In the genomic region with DNA sequence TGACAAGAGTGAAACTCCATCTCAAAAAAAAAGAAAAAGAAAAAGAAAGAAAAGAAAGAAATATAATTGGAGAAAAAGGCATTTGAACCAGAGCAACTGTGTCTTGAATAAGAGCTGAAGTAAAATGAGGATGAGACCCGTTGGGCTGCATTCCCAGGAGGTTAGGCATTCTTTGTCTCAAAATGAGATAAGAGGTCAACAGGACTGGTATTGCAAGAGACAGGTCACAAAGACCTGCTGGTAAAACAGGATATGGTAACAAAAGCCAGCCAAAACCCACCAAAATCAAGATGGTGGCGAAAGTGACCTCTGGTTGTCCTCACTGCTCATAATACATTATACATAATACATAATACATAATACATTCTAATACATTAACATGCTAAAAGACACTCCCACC, we compare ENCODE assay signal across 1 cellular context.
TF ChIP-seq lines count a peak whose summit lies in the region.

No MANE protein-coding gene starts in this region.

TF ChIP-seq in GM23338, 12 proteins besides CTCF, POLR2A, EP300 and RAD21 (continued from another document):
- TF ChIP-seq, protein P1, sequence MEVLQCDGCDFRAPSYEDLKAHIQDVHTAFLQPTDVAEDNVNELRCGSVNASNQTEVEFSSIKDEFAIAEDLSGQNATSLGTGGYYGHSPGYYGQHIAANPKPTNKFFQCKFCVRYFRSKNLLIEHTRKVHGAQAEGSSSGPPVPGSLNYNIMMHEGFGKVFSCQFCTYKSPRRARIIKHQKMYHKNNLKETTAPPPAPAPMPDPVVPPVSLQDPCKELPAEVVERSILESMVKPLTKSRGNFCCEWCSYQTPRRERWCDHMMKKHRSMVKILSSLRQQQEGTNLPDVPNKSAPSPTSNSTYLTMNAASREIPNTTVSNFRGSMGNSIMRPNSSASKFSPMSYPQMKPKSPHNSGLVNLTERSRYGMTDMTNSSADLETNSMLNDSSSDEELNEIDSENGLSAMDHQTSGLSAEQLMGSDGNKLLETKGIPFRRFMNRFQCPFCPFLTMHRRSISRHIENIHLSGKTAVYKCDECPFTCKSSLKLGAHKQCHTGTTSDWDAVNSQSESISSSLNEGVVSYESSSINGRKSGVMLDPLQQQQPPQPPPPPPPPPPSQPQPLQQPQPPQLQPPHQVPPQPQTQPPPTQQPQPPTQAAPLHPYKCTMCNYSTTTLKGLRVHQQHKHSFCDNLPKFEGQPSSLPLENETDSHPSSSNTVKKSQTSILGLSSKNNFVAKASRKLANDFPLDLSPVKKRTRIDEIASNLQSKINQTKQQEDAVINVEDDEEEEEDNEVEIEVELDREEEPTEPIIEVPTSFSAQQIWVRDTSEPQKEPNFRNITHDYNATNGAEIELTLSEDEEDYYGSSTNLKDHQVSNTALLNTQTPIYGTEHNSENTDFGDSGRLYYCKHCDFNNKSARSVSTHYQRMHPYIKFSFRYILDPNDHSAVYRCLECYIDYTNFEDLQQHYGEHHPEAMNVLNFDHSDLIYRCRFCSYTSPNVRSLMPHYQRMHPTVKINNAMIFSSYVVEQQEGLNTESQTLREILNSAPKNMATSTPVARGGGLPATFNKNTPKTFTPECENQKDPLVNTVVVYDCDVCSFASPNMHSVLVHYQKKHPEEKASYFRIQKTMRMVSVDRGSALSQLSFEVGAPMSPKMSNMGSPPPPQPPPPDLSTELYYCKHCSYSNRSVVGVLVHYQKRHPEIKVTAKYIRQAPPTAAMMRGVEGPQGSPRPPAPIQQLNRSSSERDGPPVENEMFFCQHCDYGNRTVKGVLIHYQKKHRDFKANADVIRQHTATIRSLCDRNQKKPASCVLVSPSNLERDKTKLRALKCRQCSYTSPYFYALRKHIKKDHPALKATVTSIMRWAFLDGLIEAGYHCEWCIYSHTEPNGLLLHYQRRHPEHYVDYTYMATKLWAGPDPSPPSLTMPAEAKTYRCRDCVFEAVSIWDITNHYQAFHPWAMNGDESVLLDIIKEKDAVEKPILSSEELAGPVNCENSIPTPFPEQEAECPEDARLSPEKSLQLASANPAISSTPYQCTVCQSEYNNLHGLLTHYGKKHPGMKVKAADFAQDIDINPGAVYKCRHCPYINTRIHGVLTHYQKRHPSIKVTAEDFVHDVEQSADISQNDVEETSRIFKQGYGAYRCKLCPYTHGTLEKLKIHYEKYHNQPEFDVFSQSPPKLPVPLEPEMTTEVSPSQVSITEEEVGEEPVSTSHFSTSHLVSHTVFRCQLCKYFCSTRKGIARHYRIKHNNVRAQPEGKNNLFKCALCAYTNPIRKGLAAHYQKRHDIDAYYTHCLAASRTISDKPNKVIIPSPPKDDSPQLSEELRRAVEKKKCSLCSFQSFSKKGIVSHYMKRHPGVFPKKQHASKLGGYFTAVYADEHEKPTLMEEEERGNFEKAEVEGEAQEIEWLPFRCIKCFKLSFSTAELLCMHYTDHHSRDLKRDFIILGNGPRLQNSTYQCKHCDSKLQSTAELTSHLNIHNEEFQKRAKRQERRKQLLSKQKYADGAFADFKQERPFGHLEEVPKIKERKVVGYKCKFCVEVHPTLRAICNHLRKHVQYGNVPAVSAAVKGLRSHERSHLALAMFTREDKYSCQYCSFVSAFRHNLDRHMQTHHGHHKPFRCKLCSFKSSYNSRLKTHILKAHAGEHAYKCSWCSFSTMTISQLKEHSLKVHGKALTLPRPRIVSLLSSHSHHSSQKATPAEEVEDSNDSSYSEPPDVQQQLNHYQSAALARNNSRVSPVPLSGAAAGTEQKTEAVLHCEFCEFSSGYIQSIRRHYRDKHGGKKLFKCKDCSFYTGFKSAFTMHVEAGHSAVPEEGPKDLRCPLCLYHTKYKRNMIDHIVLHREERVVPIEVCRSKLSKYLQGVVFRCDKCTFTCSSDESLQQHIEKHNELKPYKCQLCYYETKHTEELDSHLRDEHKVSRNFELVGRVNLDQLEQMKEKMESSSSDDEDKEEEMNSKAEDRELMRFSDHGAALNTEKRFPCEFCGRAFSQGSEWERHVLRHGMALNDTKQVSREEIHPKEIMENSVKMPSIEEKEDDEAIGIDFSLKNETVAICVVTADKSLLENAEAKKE (CRISPR knock-in tag; IDR thresholded peaks at IDR 0.05) = no peak
- TF ChIP-seq CREB1 (CRISPR knock-in tag; IDR thresholded peaks at IDR 0.05; ENCODE audit: low read depth) (no peak), STAT1 (IDR thresholded peaks at IDR 0.05; ENCODE audit: unreplicated experiment) (no peak), POLR2AphosphoS5 (IDR thresholded peaks at IDR 0.05; ENCODE audit: low read depth) (no peak), ZNF331 (CRISPR knock-in tag; IDR thresholded peaks at IDR 0.05; ENCODE audit: low read depth) (no peak), ZNF114 (CRISPR knock-in tag; IDR thresholded peaks at IDR 0.05) (no peak), EZH2 (IDR thresholded peaks at IDR 0.05; ENCODE audit: low read depth, unreplicated experiment) (no peak), JUNB (IDR thresholded peaks at IDR 0.05; ENCODE audit: unreplicated experiment) (no peak)
- TF ChIP-seq, protein P2, sequence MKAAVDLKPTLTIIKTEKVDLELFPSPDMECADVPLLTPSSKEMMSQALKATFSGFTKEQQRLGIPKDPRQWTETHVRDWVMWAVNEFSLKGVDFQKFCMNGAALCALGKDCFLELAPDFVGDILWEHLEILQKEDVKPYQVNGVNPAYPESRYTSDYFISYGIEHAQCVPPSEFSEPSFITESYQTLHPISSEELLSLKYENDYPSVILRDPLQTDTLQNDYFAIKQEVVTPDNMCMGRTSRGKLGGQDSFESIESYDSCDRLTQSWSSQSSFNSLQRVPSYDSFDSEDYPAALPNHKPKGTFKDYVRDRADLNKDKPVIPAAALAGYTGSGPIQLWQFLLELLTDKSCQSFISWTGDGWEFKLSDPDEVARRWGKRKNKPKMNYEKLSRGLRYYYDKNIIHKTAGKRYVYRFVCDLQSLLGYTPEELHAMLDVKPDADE (IDR thresholded peaks at IDR 0.05) = no peak
- TF ChIP-seq, protein P3, sequence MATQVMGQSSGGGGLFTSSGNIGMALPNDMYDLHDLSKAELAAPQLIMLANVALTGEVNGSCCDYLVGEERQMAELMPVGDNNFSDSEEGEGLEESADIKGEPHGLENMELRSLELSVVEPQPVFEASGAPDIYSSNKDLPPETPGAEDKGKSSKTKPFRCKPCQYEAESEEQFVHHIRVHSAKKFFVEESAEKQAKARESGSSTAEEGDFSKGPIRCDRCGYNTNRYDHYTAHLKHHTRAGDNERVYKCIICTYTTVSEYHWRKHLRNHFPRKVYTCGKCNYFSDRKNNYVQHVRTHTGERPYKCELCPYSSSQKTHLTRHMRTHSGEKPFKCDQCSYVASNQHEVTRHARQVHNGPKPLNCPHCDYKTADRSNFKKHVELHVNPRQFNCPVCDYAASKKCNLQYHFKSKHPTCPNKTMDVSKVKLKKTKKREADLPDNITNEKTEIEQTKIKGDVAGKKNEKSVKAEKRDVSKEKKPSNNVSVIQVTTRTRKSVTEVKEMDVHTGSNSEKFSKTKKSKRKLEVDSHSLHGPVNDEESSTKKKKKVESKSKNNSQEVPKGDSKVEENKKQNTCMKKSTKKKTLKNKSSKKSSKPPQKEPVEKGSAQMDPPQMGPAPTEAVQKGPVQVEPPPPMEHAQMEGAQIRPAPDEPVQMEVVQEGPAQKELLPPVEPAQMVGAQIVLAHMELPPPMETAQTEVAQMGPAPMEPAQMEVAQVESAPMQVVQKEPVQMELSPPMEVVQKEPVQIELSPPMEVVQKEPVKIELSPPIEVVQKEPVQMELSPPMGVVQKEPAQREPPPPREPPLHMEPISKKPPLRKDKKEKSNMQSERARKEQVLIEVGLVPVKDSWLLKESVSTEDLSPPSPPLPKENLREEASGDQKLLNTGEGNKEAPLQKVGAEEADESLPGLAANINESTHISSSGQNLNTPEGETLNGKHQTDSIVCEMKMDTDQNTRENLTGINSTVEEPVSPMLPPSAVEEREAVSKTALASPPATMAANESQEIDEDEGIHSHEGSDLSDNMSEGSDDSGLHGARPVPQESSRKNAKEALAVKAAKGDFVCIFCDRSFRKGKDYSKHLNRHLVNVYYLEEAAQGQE (IDR thresholded peaks at IDR 0.05; ENCODE audit: unreplicated experiment) = no peak
TF ChIP-seq in GM23338: peak in this region for 0.
